ENCODE assay signal across 13 cellular contexts in the genomic region with DNA sequence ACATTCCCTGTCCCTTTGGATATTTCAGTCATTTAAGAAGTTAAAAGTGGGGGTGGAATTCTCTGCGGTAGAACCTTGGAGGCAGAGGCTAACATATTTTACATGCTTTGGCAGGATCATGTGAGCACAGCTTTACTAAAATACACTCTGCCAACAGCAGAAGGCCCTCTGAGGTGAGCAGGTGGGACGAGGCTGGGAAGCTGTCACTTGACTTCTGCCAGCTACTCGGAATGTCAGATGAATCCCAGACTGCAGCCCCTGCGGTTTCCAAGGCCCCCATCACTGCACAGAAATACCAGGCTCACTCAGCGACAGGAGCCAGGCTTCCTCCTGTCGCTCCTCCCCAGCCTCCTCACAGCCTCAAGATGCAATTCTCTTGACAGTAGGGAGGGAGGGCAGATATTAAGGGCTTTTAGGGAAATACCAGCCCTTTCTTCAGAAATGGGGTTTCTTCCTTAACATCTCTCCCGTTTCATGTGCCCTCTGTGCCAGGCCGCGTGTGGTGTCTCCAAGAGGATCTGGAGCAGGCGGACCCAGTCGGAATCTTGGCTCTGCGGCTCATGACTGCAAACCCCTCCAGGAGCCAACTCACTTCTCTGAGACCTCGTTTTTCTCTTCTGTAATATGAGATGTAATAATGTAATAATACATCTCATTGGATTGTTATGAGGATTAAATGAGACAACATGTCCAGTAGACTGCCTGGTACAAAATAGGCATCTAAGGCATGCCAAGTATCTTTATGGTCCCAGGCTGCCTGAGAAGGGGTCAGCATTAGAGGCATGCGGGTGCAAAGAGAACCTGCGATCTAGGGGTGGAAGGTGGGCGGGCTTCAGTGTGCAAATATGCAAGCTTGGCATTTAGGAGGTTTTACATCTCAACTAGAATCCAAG.
DNase-seq lines count a peak whose midpoint lies in the region; ATAC-seq, FAIRE-seq and TF ChIP-seq lines count a peak whose summit lies in the region.
"Had no signal": no experiment of that assay in that cellular context is flagged by ENCODE, and none has a peak within 500 bp of the region (broad histone marks: within the 10 kb centered on the region; RNA-seq: fewer than 3 reads in every experiment).

No MANE protein-coding gene starts in this region.

- H3K4me3 ChIP-seq in HEK293 (ENCODE audit: low read depth, low read length) (no peak overlapping the region), K562 (no peak overlapping the region)

- no peaks in the 10 kb centered on the region; the same call in 1 of the 2 replicates for H4K20me1 ChIP-seq in K562 (replicated peaks; ENCODE audit: control insufficient read depth, insufficient read depth, low read length)

- H3K36me3 ChIP-seq in HEK293 (ENCODE audit: control insufficient read depth in 2 of 2, insufficient read depth in 1 of 2, low read length in 2 of 2), result no peaks in the 10 kb centered on the region
- no peaks in the 10 kb centered on the region for H3K36me3 ChIP-seq in K562 (ENCODE audit: control insufficient read depth, insufficient read depth, low read length)

- POLR2A ChIA-PET in HEK293 (lab: Yijun Ruan, JAX) (no interaction called here), K562 (lab: Yijun Ruan, JAX) (no interaction called here)

- no peak for TF ChIP-seq POLR2A in K562 (conservative IDR thresholded peaks at IDR 0.05)

- no peak overlapping the region for H3K4me3 Mint-ChIP-seq in stimulated activated memory B cell treated with anti-CD40 and anti-IgM and Interleukin-4, amounts not matched to agents 10 μg/mL and 1 μg/mL and 100 μg/mL, for 72 hours
- H3K4me3 Mint-ChIP-seq: activated naive CD8-positive, alpha-beta T cell treated with anti-CD3 and anti-CD28 coated beads, Interleukin-2, amount 50 U/mL, for 24 hours had no signal

- H3K4me1 ChIP-seq in HEK293 (ENCODE audit: control insufficient read depth, insufficient read depth, low read length) (peaks cover 22% of the 10 kb centered on the region), K562 (replicated peaks in 1 of 2; ENCODE audit: control insufficient read depth in 2 of 2, insufficient read depth in 2 of 2, low read length in 2 of 2) (no peaks in the 10 kb centered on the region)

- H3K36me3 Mint-ChIP-seq in stimulated activated memory B cell treated with anti-CD40 and anti-IgM and Interleukin-4, amounts not matched to agents 10 μg/mL and 1 μg/mL and 100 μg/mL, for 72 hours, result peaks cover 29% of the 10 kb centered on the region

- no peaks in the 10 kb centered on the region for H3K9me3 Mint-ChIP-seq in stimulated activated memory B cell treated with anti-CD40 and anti-IgM and Interleukin-4, amounts not matched to agents 10 μg/mL and 1 μg/mL and 100 μg/mL, for 72 hours
- H3K9me3 Mint-ChIP-seq: activated naive CD8-positive, alpha-beta T cell treated with anti-CD3 and anti-CD28 coated beads, Interleukin-2, amount 50 U/mL, for 24 hours had no signal

- TF ChIP-seq EP300 in K562 (IDR thresholded peaks at IDR 0.05; ENCODE audit: low read length), result no peak

- H3K27me3 Mint-ChIP-seq in stimulated activated memory B cell treated with anti-CD40 and anti-IgM and Interleukin-4, amounts not matched to agents 10 μg/mL and 1 μg/mL and 100 μg/mL, for 72 hours, result no peaks in the 10 kb centered on the region
- H3K27me3 Mint-ChIP-seq: activated naive CD8-positive, alpha-beta T cell treated with anti-CD3 and anti-CD28 coated beads, Interleukin-2, amount 50 U/mL, for 24 hours had no signal

- no peak overlapping the region for H2AFZ ChIP-seq in K562 (ENCODE audit: low read depth, low read length)

- H3K27ac Mint-ChIP-seq in stimulated activated memory B cell treated with anti-CD40 and anti-IgM and Interleukin-4, amounts not matched to agents 10 μg/mL and 1 μg/mL and 100 μg/mL, for 72 hours, result peak overlapping the region; percentile 3
- H3K27ac Mint-ChIP-seq: activated naive CD8-positive, alpha-beta T cell treated with anti-CD3 and anti-CD28 coated beads, Interleukin-2, amount 50 U/mL, for 24 hours had no signal

- TF ChIP-seq CTCF in HEK293 (tag by site-specific recombination; IDR thresholded peaks at IDR 0.05) (no peak), K562 (IDR thresholded peaks at IDR 0.05 in 2 of 3, conservative IDR thresholded peaks at IDR 0.05 in 1 of 3; ENCODE audit: insufficient read depth in 2 of 3, low read depth in 1 of 3, low read length in 3 of 3) (no peak)

- CTCF ChIA-PET in HEK293 (lab: Yijun Ruan, JAX), result no interaction called here
- CTCF ChIA-PET in K562 (lab: Yijun Ruan, JAX; ENCODE audit: low intra/inter-chr PET ratio), result no interaction called here

- ATAC-seq in K562 (no peak), HG02885 (IDR thresholded peaks at IDR 0.05; ENCODE audit: poor library complexity, unreplicated experiment) (no peak), left colon (no peak)
- no peak for ATAC-seq in stimulated activated memory B cell treated with anti-CD40 and anti-IgM and Interleukin-4, amounts not matched to agents 10 μg/mL and 1 μg/mL and 100 μg/mL, for 72 hours
- ATAC-seq: activated naive CD8-positive, alpha-beta T cell treated with anti-CD3 and anti-CD28 coated beads, Interleukin-2, amount 50 U/mL, for 24 hours had no signal

- intact Hi-C loops in K562 (cut with micrococcal nuclease) (no loop called here), left colon (cut with DNase I, micrococcal nuclease) (no loop called here)

- H3K9ac ChIP-seq in K562 (ENCODE audit: insufficient read depth in 1 of 2, low read depth in 2 of 2, low read length in 2 of 2), result peak overlapping the region in 1 of 2 experiments; percentile 47; a peak in 1 of 4 replicates

- H3K4me1 Mint-ChIP-seq in stimulated activated memory B cell treated with anti-CD40 and anti-IgM and Interleukin-4, amounts not matched to agents 10 μg/mL and 1 μg/mL and 100 μg/mL, for 72 hours, result peaks cover 44% of the 10 kb centered on the region
- H3K4me1 Mint-ChIP-seq: activated naive CD8-positive, alpha-beta T cell treated with anti-CD3 and anti-CD28 coated beads, Interleukin-2, amount 50 U/mL, for 24 hours had no signal

- H3K9me1 ChIP-seq in K562 (ENCODE audit: control insufficient read depth, insufficient read depth, low read length), result no peaks in the 10 kb centered on the region

- H3K27me3 ChIP-seq in K562 (ENCODE audit: control insufficient read depth in 2 of 2, insufficient read depth in 2 of 2, low read length in 2 of 2), result peaks cover 10 to 11% of the 10 kb centered on the region in 2 experiments; a peak in 3 of 5 replicates

- TF ChIP-seq RAD21 in K562 (CRISPR knock-in tag; conservative IDR thresholded peaks at IDR 0.05 in 1 of 2, IDR thresholded peaks at IDR 0.05 in 1 of 2), result no peak

- H3K27ac ChIP-seq in HEK293 (ENCODE audit: extremely low read depth, low read depth, low read length), result no peak overlapping the region
- no peak overlapping the region for H3K27ac ChIP-seq in K562 (ENCODE audit: extremely low read depth, low read depth, low read length)

- FAIRE-seq in K562 (lab: Jason Lieb, UNC), result no peak

- H3K79me2 ChIP-seq in K562 (ENCODE audit: control insufficient read depth, insufficient read depth, low read length), result no peaks in the 10 kb centered on the region

- H3K4me2 ChIP-seq in K562 (ENCODE audit: insufficient read depth, low read length), result no peak overlapping the region

- in situ Hi-C loops in K562 (cut with MboI), result loop anchor here (25.0 kb wide), 1 partner anchor 526 kb away; no protein-coding TSS in a partner anchor

- DNase-seq in K562 (ENCODE audit: extremely low read depth in 1 of 4, low spot score in 3 of 4), result no peak
- peak; percentile 34 for DNase-seq in kidney tubule cell (ENCODE audit: low spot score)
- no peak for DNase-seq in left colon
- no peak for DNase-seq in epidermal melanocyte (ENCODE audit: insufficient read length, low spot score)
- DNase-seq: activated CD4-positive, CD25-positive, alpha-beta regulatory T cell; activated naive CD8-positive, alpha-beta T cell treated with anti-CD3 and anti-CD28 coated beads, Interleukin-2, amount 50 U/mL, for 24 hours; COR-L47; dermis blood vessel endothelial cell; NCI-H1436; NK-92 treated with Interleukin-12 subunit alpha and Interleukin-12 subunit beta, amount 100 ng/mL, for 24 hours had no signal

- H3K9me3 ChIP-seq in HEK293 (ENCODE audit: control insufficient read depth, insufficient read depth, low read depth, low read length) (no peaks in the 10 kb centered on the region), K562 (replicated peaks; ENCODE audit: control insufficient read depth, insufficient read depth, low read depth, low read length) (no peaks in the 10 kb centered on the region)

- BruUV-seq in K562 (replicated peaks; lab: Mats Ljungman, UMichigan), result no TSS peak

- 13% methylated on average over 16 of the region's 16 CpGs for WGBS in K562 (ENCODE audit: insufficient coverage, low coverage, missing lambda C conversion rate)

TF ChIP-seq in HEK293, 187 proteins besides CTCF, POLR2A, EP300 and RAD21 (continues in another document):
- TF ChIP-seq SCRT2 (tag by site-specific recombination; IDR thresholded peaks at IDR 0.05), result peak; percentile 75

TF ChIP-seq in K562, 482 proteins besides CTCF, POLR2A, EP300 and RAD21:
- no peak for TF ChIP-seq LARP7 (IDR thresholded peaks at IDR 0.05)
- no peak for TF ChIP-seq ZNF12 (CRISPR knock-in tag; IDR thresholded peaks at IDR 0.05)
- no peak for TF ChIP-seq ILK (tag; IDR thresholded peaks at IDR 0.05; ENCODE audit: borderline replicate concordance, low read depth)
- peak; percentile 15; the same call in 1 of the 2 replicates for TF ChIP-seq ZNF316 (IDR thresholded peaks at IDR 0.05)
- no peak for TF ChIP-seq ADNP (tag; IDR thresholded peaks at IDR 0.05)
- TF ChIP-seq FOXJ3 (CRISPR knock-in tag; IDR thresholded peaks at IDR 0.05), result no peak
- TF ChIP-seq, protein P1, sequence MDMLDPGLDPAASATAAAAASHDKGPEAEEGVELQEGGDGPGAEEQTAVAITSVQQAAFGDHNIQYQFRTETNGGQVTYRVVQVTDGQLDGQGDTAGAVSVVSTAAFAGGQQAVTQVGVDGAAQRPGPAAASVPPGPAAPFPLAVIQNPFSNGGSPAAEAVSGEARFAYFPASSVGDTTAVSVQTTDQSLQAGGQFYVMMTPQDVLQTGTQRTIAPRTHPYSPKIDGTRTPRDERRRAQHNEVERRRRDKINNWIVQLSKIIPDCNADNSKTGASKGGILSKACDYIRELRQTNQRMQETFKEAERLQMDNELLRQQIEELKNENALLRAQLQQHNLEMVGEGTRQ (CRISPR knock-in tag; IDR thresholded peaks at IDR 0.05), result no peak
